1 cellular context compared by ENCODE assay signal in genomic region chr1:150596095-150596892, GRCh38.
TF ChIP-seq lines count a peak whose summit lies in the region.

No MANE protein-coding gene starts in this region.

TF ChIP-seq in H1, 55 proteins besides CTCF, POLR2A, EP300 and RAD21:
- TF ChIP-seq USF2 (IDR thresholded peaks at IDR 0.05; ENCODE audit: low read length) (no peak), POLR2AphosphoS5 (IDR thresholded peaks at IDR 0.05; ENCODE audit: low read depth, low read length) (no peak), BRCA1 (IDR thresholded peaks at IDR 0.05; ENCODE audit: low read depth, low read length) (no peak), RFX5 (IDR thresholded peaks at IDR 0.05; ENCODE audit: borderline replicate concordance, low read depth, low read length) (no peak), CTBP2 (IDR thresholded peaks at IDR 0.05; ENCODE audit: borderline replicate concordance, insufficient read depth, insufficient read length, low read length) (no peak)
